Comparison of ENCODE assay signal across 13 cellular contexts in genomic region chr2:12759248-12759647, GRCh38. TPM values are rescaled to one million over a fixed set of nuclear protein-coding genes. Genes with fewer than 3 reads are reported as not detected.
A peak's percentile ranks its signal among the peaks of the same experiment; 100 is the strongest.
DNase-seq lines count a peak whose midpoint lies in the region; ATAC-seq and TF ChIP-seq lines count a peak whose summit lies in the region.
"Had no signal": no experiment of that assay in that cellular context is flagged by ENCODE, and none has a peak within 500 bp of the region (broad histone marks: within the 10 kb centered on the region; RNA-seq: fewer than 3 reads in every experiment).

No MANE protein-coding gene starts in this region.

- H3K4me3 Mint-ChIP-seq in T-helper 17 cell, result no peak overlapping the region
- H3K4me3 Mint-ChIP-seq: GM23338, T-cell had no signal

- H3K27ac ChIP-seq in right atrium auricular region (no peak overlapping the region), brain microvascular endothelial cell (peak overlapping the region; percentile 32)
- H3K27ac ChIP-seq: A549 had no signal

- peaks cover 12% of the 10 kb centered on the region for H3K4me1 Mint-ChIP-seq in T-helper 17 cell

- ATAC-seq in Right ventricle myocardium superior (ENCODE audit: poor library complexity) (peak; percentile 43), T-helper 17 cell (no peak), GM19455 (IDR thresholded peaks at IDR 0.05; ENCODE audit: unreplicated experiment) (no peak)
- ATAC-seq: A549, GM23338, left lobe of liver, T-cell had no signal

- H3K9me3 ChIP-seq in right atrium auricular region (no peaks in the 10 kb centered on the region), T-helper 17 cell (ENCODE audit: control insufficient read depth, low read length, poor library complexity, severe bottlenecking) (no peaks in the 10 kb centered on the region)
- H3K9me3 ChIP-seq: A549 had no signal

- H3K36me3 ChIP-seq in right atrium auricular region, result no peaks in the 10 kb centered on the region
- H3K36me3 ChIP-seq in brain microvascular endothelial cell (replicated peaks), result no peaks in the 10 kb centered on the region

- no peak overlapping the region for H3K27ac Mint-ChIP-seq in T-helper 17 cell
- H3K27ac Mint-ChIP-seq: GM23338, T-cell had no signal

- no peaks in the 10 kb centered on the region for H3K27me3 Mint-ChIP-seq in T-helper 17 cell

- in situ Hi-C loops in brain microvascular endothelial cell (cut with HindIII; ENCODE audit: low pct_ligation_motif_present, low sequenced_read_pairs), result no loop called here

- H3K27me3 ChIP-seq in right atrium auricular region (no peaks in the 10 kb centered on the region), brain microvascular endothelial cell (replicated peaks) (no peaks in the 10 kb centered on the region)

- no peaks in the 10 kb centered on the region for H3K36me3 Mint-ChIP-seq in T-helper 17 cell (ENCODE audit: low read depth)

- intact Hi-C loops in Right ventricle myocardium superior (cut with DNase I), result no loop called here

- TF ChIP-seq CTCF in right atrium auricular region (IDR thresholded peaks at IDR 0.05) (no peak), brain microvascular endothelial cell (IDR thresholded peaks at IDR 0.05; ENCODE audit: low read depth, low read length, missing control alignments) (no peak)

- DNase-seq in Right ventricle myocardium superior (no peak), right atrium auricular region (ENCODE audit: low spot score) (no peak), brain microvascular endothelial cell (peak; percentile 57), iris pigment epithelial cell (ENCODE audit: low read depth) (peak; percentile 84), NCI-H1092 (lab: John Stamatoyannopoulos, UW) (no peak), T-helper 17 cell (no peak), NCI-H524 treated with DMSO at 0.1 percent for 48 hours (lab: John Stamatoyannopoulos, UW) (no peak)
- DNase-seq: NCI-H1105 treated with DMSO at 0.1 percent for 48 hours, T-cell had no signal

- H3K4me3 ChIP-seq in right atrium auricular region (no peak overlapping the region), brain microvascular endothelial cell (ENCODE audit: low read depth, low read length) (no peak overlapping the region)
- H3K4me3 ChIP-seq: A549, GM23338 had no signal

- no peaks in the 10 kb centered on the region for H3K4me1 ChIP-seq in right atrium auricular region
- H3K4me1 ChIP-seq: A549 had no signal

RNA-seq across cellular contexts. Expression of gene TRIB2, which starts 42.5 kb away (rescaled TPM):
- total RNA-seq in Right ventricle myocardium superior, result 32.1 TPM
- 10 to 100 TPM; 33.5 to 55.7 TPM for total RNA-seq in right atrium auricular region
- total RNA-seq in T-helper 17 cell, result 100 to 1,000 TPM; 166 to 170 TPM

Comparison
In these comparisons a context has a peak if more than half of its experiments do, and no peak if none do; other contexts are left out.
1. DNase-seq: peak in brain microvascular endothelial cell (single experiment) and iris pigment epithelial cell (single experiment); none in Right ventricle myocardium superior (single experiment), right atrium auricular region (single experiment), NCI-H1092 (single experiment), T-helper 17 cell (0 of 3) and NCI-H524 treated with DMSO at 0.1 percent for 48 hours (single experiment).